8 cellular contexts compared by ENCODE assay signal in genomic region chr1:146409817-146410441, GRCh38.
A peak's percentile ranks its signal among the peaks of the same experiment; 100 is the strongest.
DNase-seq lines count a peak whose midpoint lies in the region; ATAC-seq and TF ChIP-seq lines count a peak whose summit lies in the region.
"Not testable (repeated sequence)": the region's sequence is repeated elsewhere in the genome, so short reads cannot be mapped to it uniquely, and the experiment has no call there.

No MANE protein-coding gene starts in this region.

- not testable (repeated sequence) for H3K36me3 ChIP-seq in endocrine pancreas (ENCODE audit: control insufficient read depth, insufficient read depth, low read length); iPS DF 6.9 (ENCODE audit: control insufficient read depth, insufficient read depth, low read length); neural progenitor cell; subcutaneous abdominal adipose tissue (ENCODE audit: control insufficient read depth in 5 of 5, insufficient read depth in 5 of 5, low read length in 5 of 5)

- CTCF ChIA-PET in RWPE1 (lab: Yijun Ruan, JAX), result not testable (repeated sequence)

- DNase-seq in Daoy (ENCODE audit: low read depth) (peak; percentile 90), HK-2 (ENCODE audit: unreplicated experiment) (peak; percentile 50), iPS DF 6.9 (ENCODE audit: low read depth, low spot score) (peak; percentile 60), neural progenitor cell (ENCODE audit: low spot score) (peak; percentile 44)
- not testable (repeated sequence) for DNase-seq in RWPE1 (ENCODE audit: low spot score); activated naive CD8-positive, alpha-beta T cell treated with anti-CD3 and anti-CD28 coated beads, Interleukin-2, amount 10 ng/mL, durations not matched to agents 7 days and 5 days

- H3K4me2 ChIP-seq in neural progenitor cell, result peak overlapping the region; percentile 40

- peak; percentile 87 for ATAC-seq in activated naive CD8-positive, alpha-beta T cell treated with anti-CD3 and anti-CD28 coated beads, Interleukin-2, amount 10 ng/mL, durations not matched to agents 7 days and 5 days (ENCODE audit: low read depth)

- H3K4me3 Mint-ChIP-seq in activated naive CD8-positive, alpha-beta T cell treated with anti-CD3 and anti-CD28 coated beads, Interleukin-2, amount 10 ng/mL, durations not matched to agents 7 days and 5 days, result peak overlapping the region; percentile 73
- H3K4me3 Mint-ChIP-seq in neural progenitor cell, result peak overlapping the region; percentile 79

- H3K27ac ChIP-seq in RWPE1 (peak overlapping the region; percentile 51), neural progenitor cell (peak overlapping the region; percentile 42)
- not testable (repeated sequence) for H3K27ac ChIP-seq in iPS DF 6.9 (ENCODE audit: low read length); subcutaneous abdominal adipose tissue (ENCODE audit: low read depth, low read length)

- peak overlapping the region; percentile 88 for H3K27ac Mint-ChIP-seq in activated naive CD8-positive, alpha-beta T cell treated with anti-CD3 and anti-CD28 coated beads, Interleukin-2, amount 10 ng/mL, durations not matched to agents 7 days and 5 days
- H3K27ac Mint-ChIP-seq in neural progenitor cell, result peak overlapping the region; percentile 91

- not testable (repeated sequence) for H3K27me3 Mint-ChIP-seq in activated naive CD8-positive, alpha-beta T cell treated with anti-CD3 and anti-CD28 coated beads, Interleukin-2, amount 10 ng/mL, durations not matched to agents 7 days and 5 days; neural progenitor cell (ENCODE audit: insufficient read depth, low read depth)

- not testable (repeated sequence) for H3K9ac ChIP-seq in endocrine pancreas (ENCODE audit: control insufficient read depth, insufficient read depth, low read length); neural progenitor cell; subcutaneous abdominal adipose tissue (ENCODE audit: low read length in 5 of 5)

- H3K4me3 ChIP-seq in endocrine pancreas (ENCODE audit: control insufficient read depth, insufficient read depth, low read length) (peak overlapping the region; percentile 62), neural progenitor cell (peak overlapping the region; percentile 25), subcutaneous abdominal adipose tissue (ENCODE audit: low read depth in 1 of 5, low read length in 5 of 5) (peak overlapping the region in 3 of 5 donors; percentile 42 to 47 (median 44))
- not testable (repeated sequence) for H3K4me3 ChIP-seq in iPS DF 6.9 (ENCODE audit: low read length)

- not testable (repeated sequence) for TF ChIP-seq CTCF in RWPE1 (conservative IDR thresholded peaks at IDR 0.05; ENCODE audit: low read depth); neural progenitor cell (IDR thresholded peaks at IDR 0.05)

- H3K4me1 ChIP-seq in endocrine pancreas (ENCODE audit: control insufficient read depth, insufficient read depth, low read length); iPS DF 6.9 (ENCODE audit: control insufficient read depth, insufficient read depth, low read length); neural progenitor cell; subcutaneous abdominal adipose tissue (ENCODE audit: control insufficient read depth in 5 of 5, insufficient read depth in 5 of 5, low read length in 5 of 5): not testable (repeated sequence)

- not testable (repeated sequence) for H4K20me1 ChIP-seq in neural progenitor cell (ENCODE audit: low read depth)

- not testable (repeated sequence) for H3K9me3 ChIP-seq in endocrine pancreas (ENCODE audit: control insufficient read depth, low read length); iPS DF 6.9 (ENCODE audit: control insufficient read depth, insufficient read depth, low read length); neural progenitor cell (ENCODE audit: low read depth); subcutaneous abdominal adipose tissue (ENCODE audit: control insufficient read depth in 5 of 5, low read length in 5 of 5)

- H3K27me3 ChIP-seq in endocrine pancreas (ENCODE audit: control insufficient read depth, insufficient read depth, low read length); iPS DF 6.9 (ENCODE audit: control insufficient read depth, insufficient read depth, low read length); neural progenitor cell; subcutaneous abdominal adipose tissue (ENCODE audit: control insufficient read depth in 5 of 5, insufficient read depth in 4 of 5, low read length in 5 of 5): not testable (repeated sequence)

- not testable (repeated sequence) for H3K4me1 Mint-ChIP-seq in activated naive CD8-positive, alpha-beta T cell treated with anti-CD3 and anti-CD28 coated beads, Interleukin-2, amount 10 ng/mL, durations not matched to agents 7 days and 5 days; neural progenitor cell

- WGBS in iPS DF 6.9 (ENCODE audit: insufficient coverage, insufficient read length), result no CpG with 5 or more reads among the region's 26 CpGs

- not testable (repeated sequence) for H2AFZ ChIP-seq in neural progenitor cell (replicated peaks)

- not testable (repeated sequence) for H3F3A ChIP-seq in neural progenitor cell (ENCODE audit: low read depth)

- POLR2A ChIA-PET in RWPE1 (lab: Yijun Ruan, JAX; ENCODE audit: low non-redundant PET), result not testable (repeated sequence)
- POLR2A ChIA-PET in activated naive CD8-positive, alpha-beta T cell treated with anti-CD3 and anti-CD28 coated beads, Interleukin-2, amount 10 ng/mL, durations not matched to agents 7 days and 5 days (lab: Charles Lee), result interaction anchor here (0.6 to 1.2 kb wide), 2 partner anchors 22 to 32 kb away, joined by 5 to 8 read pairs; no protein-coding TSS in a partner anchor

- not testable (repeated sequence) for H3K9me3 Mint-ChIP-seq in activated naive CD8-positive, alpha-beta T cell treated with anti-CD3 and anti-CD28 coated beads, Interleukin-2, amount 10 ng/mL, durations not matched to agents 7 days and 5 days; neural progenitor cell

- not testable (repeated sequence) for H3K36me3 Mint-ChIP-seq in activated naive CD8-positive, alpha-beta T cell treated with anti-CD3 and anti-CD28 coated beads, Interleukin-2, amount 10 ng/mL, durations not matched to agents 7 days and 5 days; neural progenitor cell

- not testable (repeated sequence) for H3K79me2 ChIP-seq in neural progenitor cell (ENCODE audit: low read depth)
